ENCODE assay signal across 8 cellular contexts in genomic region chr19:18020212-18021067, GRCh38. TPM values are rescaled to one million over a fixed set of nuclear protein-coding genes. Genes with fewer than 3 reads are reported as not detected.
A peak's percentile ranks its signal among the peaks of the same experiment; 100 is the strongest.
DNase-seq lines count a peak whose midpoint lies in the region; ATAC-seq and TF ChIP-seq lines count a peak whose summit lies in the region.

No MANE protein-coding gene starts in this region.

- WGBS in heart right ventricle, 2 donors = 21 to 25% methylated on average over 15 of the region's 15 CpGs

- peak overlapping the region; percentile 87 for H3K27ac Mint-ChIP-seq in activated CD8-positive, alpha-beta T cell treated with anti-CD3 and anti-CD28 coated beads for 36 hours

- no peaks in the 10 kb centered on the region for H3K27me3 ChIP-seq in heart right ventricle

- peaks cover 60% of the 10 kb centered on the region for H3K4me1 Mint-ChIP-seq in activated CD8-positive, alpha-beta T cell treated with anti-CD3 and anti-CD28 coated beads for 36 hours (ENCODE audit: low read depth)

- peak overlapping the region; percentile 76 for H3K4me3 Mint-ChIP-seq in activated CD8-positive, alpha-beta T cell treated with anti-CD3 and anti-CD28 coated beads for 36 hours

- peaks cover 52 to 83% (median 73%) of the 10 kb centered on the region in 9 donors for H3K4me1 ChIP-seq in heart right ventricle

- H3K27ac ChIP-seq in heart right ventricle = peak overlapping the region; percentile 81 to 96 (median 94)

- peaks cover 7% of the 10 kb centered on the region for H3K36me3 Mint-ChIP-seq in activated CD8-positive, alpha-beta T cell treated with anti-CD3 and anti-CD28 coated beads for 36 hours (ENCODE audit: low read depth)

- no peaks in the 10 kb centered on the region for H3K27me3 Mint-ChIP-seq in activated CD8-positive, alpha-beta T cell treated with anti-CD3 and anti-CD28 coated beads for 36 hours

- intact Hi-C loops in activated CD8-positive, alpha-beta T cell treated with anti-CD3 and anti-CD28 coated beads for 36 hours (cut with micrococcal nuclease) = no loop called here
- intact Hi-C loops in heart right ventricle (cut with DNase I) = loop anchor here in 2 of 10 donors (1.0 to 2.0 kb wide), 2 partner anchors 28 to 30 kb away; no protein-coding TSS in a partner anchor
- intact Hi-C loops in sciatic nerve (cut with DNase I) = no loop called here

- no peaks in the 10 kb centered on the region for H3K9me3 ChIP-seq in heart right ventricle

- POLR2A ChIA-PET in activated CD8-positive, alpha-beta T cell treated with anti-CD3 and anti-CD28 coated beads for 36 hours (lab: Charles Lee) = interaction anchor here (0.9 to 1.3 kb wide), 5 partner anchors 10 to 68 kb away, joined by 3 read pairs; no protein-coding TSS in a partner anchor

- H3K4me3 ChIP-seq in heart right ventricle = no peak overlapping the region

- ATAC-seq in activated CD8-positive, alpha-beta T cell treated with anti-CD3 and anti-CD28 coated beads for 36 hours = no peak
- ATAC-seq in heart right ventricle = peak; percentile 42 to 79 (median 62)
- ATAC-seq in sciatic nerve = peak; percentile 60
- no peak for ATAC-seq in HG03175 (IDR thresholded peaks at IDR 0.05; ENCODE audit: unreplicated experiment)
- no peak for ATAC-seq in GM21737 (IDR thresholded peaks at IDR 0.05; ENCODE audit: unreplicated experiment)

- TF ChIP-seq CTCF in activated CD8-positive, alpha-beta T cell treated with anti-CD3 and anti-CD28 coated beads for 36 hours (IDR thresholded peaks at IDR 0.05) = no peak
- peak in 4 of 9 donors; percentile 16 to 27 (median 18) for TF ChIP-seq CTCF in heart right ventricle (IDR thresholded peaks at IDR 0.05)

- H3K36me3 ChIP-seq in heart right ventricle = peaks cover 0 to 4% (median 0%) of the 10 kb centered on the region in 9 donors

- DNase-seq in Daoy (ENCODE audit: low read depth) (peak; percentile 60), heart right ventricle (peak; percentile 87 to 95), sciatic nerve (ENCODE audit: low spot score) (peak; percentile 90), NCI-H524 (lab: John Stamatoyannopoulos, UW) (no peak), NCI-H146 treated with DMSO at 0.1 percent for 48 hours (lab: John Stamatoyannopoulos, UW; ENCODE audit: unreplicated experiment) (no peak)
- DNase-seq in activated CD8-positive, alpha-beta T cell treated with anti-CD3 and anti-CD28 coated beads for 36 hours = no peak

- CTCF ChIA-PET in activated CD8-positive, alpha-beta T cell treated with anti-CD3 and anti-CD28 coated beads for 36 hours (lab: Charles Lee) = interaction anchor here (2.1 kb wide), 1 partner anchor 13 kb away, joined by 7 read pairs; the partner anchor contains the start of gene ARRDC2

- no peaks in the 10 kb centered on the region for H3K9me3 Mint-ChIP-seq in activated CD8-positive, alpha-beta T cell treated with anti-CD3 and anti-CD28 coated beads for 36 hours

RNA-seq across cellular contexts. Expression of gene ARRDC2, which starts 12.5 kb away (rescaled TPM):
- total RNA-seq in Daoy (2014; rRNA removed; shearing (Covaris generic)) = 25.6 and 35.7 TPM in 2 replicates
- 10 to 100 TPM; 29.1 TPM for total RNA-seq in activated CD8-positive, alpha-beta T cell treated with anti-CD3 and anti-CD28 coated beads for 36 hours
- total RNA-seq in heart right ventricle (10 to 100 TPM in 5 of 10 donors, 1 to 10 TPM in 5; 4.8 to 22.4 (median 10.0) TPM), sciatic nerve (38.2 TPM)
- polyA plus RNA-seq in heart right ventricle = 10 to 100 TPM; 19.3 to 45.5 TPM

RNA-seq across cellular contexts. Expression of gene KCNN1, which starts 53.5 kb away (rescaled TPM):
- 0.06 TPM in 1 of 2 replicates, not detected in the other for total RNA-seq in Daoy (2014; rRNA removed; shearing (Covaris generic))
- total RNA-seq in activated CD8-positive, alpha-beta T cell treated with anti-CD3 and anti-CD28 coated beads for 36 hours = 1 to 10 TPM in 1 of 2 experiments, under 1 TPM in 1; 0.25 to 1.7 TPM
- total RNA-seq in heart right ventricle (under 1 TPM in 1 of 10 donors, not detected in 9; 0.72 TPM), sciatic nerve (1.4 TPM)
- not detected for polyA plus RNA-seq in heart right ventricle

Comparison
In these comparisons a context has a peak if more than half of its experiments do, and no peak if none do; other contexts are left out.
1. DNase-seq: peak in Daoy (single experiment), heart right ventricle (2 of 2) and sciatic nerve (single experiment); none in activated CD8-positive, alpha-beta T cell treated with anti-CD3 and anti-CD28 coated beads for 36 hours (single experiment), NCI-H524 (0 of 2) and NCI-H146 treated with DMSO at 0.1 percent for 48 hours (single experiment).
2. ATAC-seq: peak in heart right ventricle (8 of 8) and sciatic nerve (single experiment); none in activated CD8-positive, alpha-beta T cell treated with anti-CD3 and anti-CD28 coated beads for 36 hours (single experiment), HG03175 (single experiment) and GM21737 (single experiment).